In genomic region chr7:150811-151221, GRCh38 we compare ENCODE assay signal across 10 cellular contexts. TPM values are rescaled to one million over a fixed set of nuclear protein-coding genes. Genes with fewer than 3 reads are reported as not detected.
DNase-seq lines count a peak whose midpoint lies in the region; ATAC-seq, FAIRE-seq and TF ChIP-seq lines count a peak whose summit lies in the region.
"Had no signal": no experiment of that assay in that cellular context is flagged by ENCODE, and none has a peak within 500 bp of the region (broad histone marks: within the 10 kb centered on the region; RNA-seq: fewer than 3 reads in every experiment).

No MANE protein-coding gene starts in this region.

- H3K4me1 Mint-ChIP-seq in IgD-negative memory B cell, result peaks cover 1 to 10% (median 7%) of the 10 kb centered on the region in 3 donors
- H3K4me1 Mint-ChIP-seq in activated CD4-positive, alpha-beta memory T cell treated with anti-CD3 and anti-CD28 coated beads, Interleukin-2, amount 10 ng/mL, durations not matched to agents 7 days and 5 days, result peaks cover 25% of the 10 kb centered on the region
- H3K4me1 Mint-ChIP-seq in stimulated activated memory B cell treated with anti-CD40 and anti-IgM and Interleukin-4, amounts not matched to agents 10 μg/mL and 1 μg/mL and 100 μg/mL, for 72 hours, result peaks cover 11% of the 10 kb centered on the region

- H3K27ac ChIP-seq in HepG2 (ENCODE audit: extremely low read length, insufficient read depth, low read length), result no peak overlapping the region

- no peaks in the 10 kb centered on the region for H3K9me3 ChIP-seq in HepG2 (ENCODE audit: low read length)

- TF ChIP-seq EP300 in HepG2 (IDR thresholded peaks at IDR 0.05; ENCODE audit: low read depth in 2 of 2, low read length in 2 of 2) (no peak), HepG2 (CRISPR knock-in tag; IDR thresholded peaks at IDR 0.05; ENCODE audit: borderline replicate concordance) (no peak)

- peak overlapping the region; percentile 25 to 91 (median 65) for H3K4me3 Mint-ChIP-seq in IgD-negative memory B cell
- peak overlapping the region; percentile 89 for H3K4me3 Mint-ChIP-seq in activated CD4-positive, alpha-beta memory T cell treated with anti-CD3 and anti-CD28 coated beads, Interleukin-2, amount 10 ng/mL, durations not matched to agents 7 days and 5 days
- H3K4me3 Mint-ChIP-seq in stimulated activated memory B cell treated with anti-CD40 and anti-IgM and Interleukin-4, amounts not matched to agents 10 μg/mL and 1 μg/mL and 100 μg/mL, for 72 hours, result peak overlapping the region; percentile 75

- intact Hi-C loops in HepG2 (cut with micrococcal nuclease; ENCODE audit: unreplicated experiment), result no loop called here

- TF ChIP-seq CTCF in HepG2 (CRISPR knock-in tag; IDR thresholded peaks at IDR 0.05), result no peak

- H3K9me3 Mint-ChIP-seq in IgD-negative memory B cell, result peaks cover 0 to 7% (median 2%) of the 10 kb centered on the region in 3 donors
- no peaks in the 10 kb centered on the region for H3K9me3 Mint-ChIP-seq in activated CD4-positive, alpha-beta memory T cell treated with anti-CD3 and anti-CD28 coated beads, Interleukin-2, amount 10 ng/mL, durations not matched to agents 7 days and 5 days
- no peaks in the 10 kb centered on the region for H3K9me3 Mint-ChIP-seq in stimulated activated memory B cell treated with anti-CD40 and anti-IgM and Interleukin-4, amounts not matched to agents 10 μg/mL and 1 μg/mL and 100 μg/mL, for 72 hours

- H3K4me2 ChIP-seq in HepG2 (ENCODE audit: low read depth, low read length), result peak overlapping the region; percentile 34; the same call in 1 of the 2 replicates

- peaks cover 2% of the 10 kb centered on the region for H3K27me3 Mint-ChIP-seq in IgD-negative memory B cell
- H3K27me3 Mint-ChIP-seq in activated CD4-positive, alpha-beta memory T cell treated with anti-CD3 and anti-CD28 coated beads, Interleukin-2, amount 10 ng/mL, durations not matched to agents 7 days and 5 days, result no peaks in the 10 kb centered on the region
- no peaks in the 10 kb centered on the region for H3K27me3 Mint-ChIP-seq in stimulated activated memory B cell treated with anti-CD40 and anti-IgM and Interleukin-4, amounts not matched to agents 10 μg/mL and 1 μg/mL and 100 μg/mL, for 72 hours

- TF ChIP-seq POLR2A in HepG2 (IDR thresholded peaks at IDR 0.05; ENCODE audit: insufficient read depth in 1 of 2, low read depth in 2 of 2, low read length in 2 of 2), result no peak
- TF ChIP-seq POLR2A in GM12892 (IDR thresholded peaks at IDR 0.05; ENCODE audit: low read depth, low read length), result no peak

- H3K9ac ChIP-seq in HepG2 (ENCODE audit: insufficient read depth, low read depth, low read length), result no peak overlapping the region

- 20% methylated on average over 11 of the region's 13 CpGs for WGBS in HepG2 (ENCODE audit: low lambda C conversion rate)

- H3K36me3 Mint-ChIP-seq in IgD-negative memory B cell, result peaks cover 2% of the 10 kb centered on the region
- H3K36me3 Mint-ChIP-seq in activated CD4-positive, alpha-beta memory T cell treated with anti-CD3 and anti-CD28 coated beads, Interleukin-2, amount 10 ng/mL, durations not matched to agents 7 days and 5 days (ENCODE audit: low read depth), result peaks cover 7% of the 10 kb centered on the region
- H3K36me3 Mint-ChIP-seq in stimulated activated memory B cell treated with anti-CD40 and anti-IgM and Interleukin-4, amounts not matched to agents 10 μg/mL and 1 μg/mL and 100 μg/mL, for 72 hours, result peaks cover 6% of the 10 kb centered on the region

- H3K79me2 ChIP-seq in HepG2 (ENCODE audit: insufficient read depth, low read length), result no peaks in the 10 kb centered on the region

- H3K4me3 ChIP-seq in HepG2 (replicated peaks in 1 of 3; ENCODE audit: insufficient read depth in 1 of 3, low read depth in 2 of 3, low read length in 3 of 3), result no peak overlapping the region

- BruUV-seq in HepG2 (replicated peaks; lab: Mats Ljungman, UMichigan), result no TSS peak

- in situ Hi-C loops in HepG2 (cut with HindIII; ENCODE audit: extremely low pct_ligation_motif_present, low pct_unique_long_range_greater_than_20kb), result no loop called here

- DNase-seq in activated CD4-positive, alpha-beta memory T cell treated with anti-CD3 and anti-CD28 coated beads, Interleukin-2, amount 10 ng/mL, durations not matched to agents 7 days and 5 days, result no peak
- DNase-seq in HepG2 (ENCODE audit: low spot score), result no peak
- no peak for DNase-seq in foreskin melanocyte
- no peak for DNase-seq in GM12892 (ENCODE audit: insufficient read length)
- DNase-seq in frontal cortex (ENCODE audit: low spot score in 2 of 2), result no peak
- DNase-seq: NCI-H526 had no signal

- no peak for FAIRE-seq in HepG2 (lab: Jason Lieb, UNC)
- FAIRE-seq in GM12892 (lab: Jason Lieb, UNC), result no peak
- FAIRE-seq in frontal cortex (lab: Jason Lieb, UNC), result no peak
- FAIRE-seq: colon had no signal

- no peaks in the 10 kb centered on the region for H4K20me1 ChIP-seq in HepG2 (ENCODE audit: insufficient read depth, low read length)

- peak overlapping the region in 2 of 3 donors; percentile 98 to 100 for H3K27ac Mint-ChIP-seq in IgD-negative memory B cell
- H3K27ac Mint-ChIP-seq in activated CD4-positive, alpha-beta memory T cell treated with anti-CD3 and anti-CD28 coated beads, Interleukin-2, amount 10 ng/mL, durations not matched to agents 7 days and 5 days, result peak overlapping the region; percentile 99
- peak overlapping the region; percentile 85 for H3K27ac Mint-ChIP-seq in stimulated activated memory B cell treated with anti-CD40 and anti-IgM and Interleukin-4, amounts not matched to agents 10 μg/mL and 1 μg/mL and 100 μg/mL, for 72 hours

- CTCF ChIA-PET in activated CD4-positive, alpha-beta memory T cell treated with anti-CD3 and anti-CD28 coated beads, Interleukin-2, amount 10 ng/mL, durations not matched to agents 7 days and 5 days (lab: Charles Lee), result no interaction called here
- CTCF ChIA-PET in HepG2 (lab: Yijun Ruan, JAX; ENCODE audit: low intra/inter-chr PET ratio, low total read pairs), result no interaction called here

- H3K36me3 ChIP-seq in HepG2 (replicated peaks in 1 of 2; ENCODE audit: control insufficient read depth in 1 of 2, insufficient read depth in 2 of 2, low read length in 2 of 2), result no peaks in the 10 kb centered on the region

- H3K4me1 ChIP-seq in HepG2 (ENCODE audit: insufficient read depth, low read length), result peaks cover 19% of the 10 kb centered on the region

- no peak for TF ChIP-seq RAD21 in HepG2 (CRISPR knock-in tag; IDR thresholded peaks at IDR 0.05)

- H3K27me3 ChIP-seq in HepG2 (ENCODE audit: control insufficient read depth in 1 of 2, insufficient read depth in 2 of 2, low read length in 2 of 2), result peaks cover 2 to 18% of the 10 kb centered on the region in 2 experiments; a peak in 3 of 5 replicates

- POLR2A ChIA-PET in activated CD4-positive, alpha-beta memory T cell treated with anti-CD3 and anti-CD28 coated beads, Interleukin-2, amount 10 ng/mL, durations not matched to agents 7 days and 5 days (lab: Charles Lee), result no interaction called here
- POLR2A ChIA-PET in HepG2 (lab: Yijun Ruan, JAX), result no interaction called here

- ATAC-seq in HepG2, result no peak
- ATAC-seq in stimulated activated memory B cell treated with anti-CD40 and anti-IgM and Interleukin-4, amounts not matched to agents 10 μg/mL and 1 μg/mL and 100 μg/mL, for 72 hours, result no peak
- no peak for ATAC-seq in GM21381 (IDR thresholded peaks at IDR 0.05; ENCODE audit: unreplicated experiment)

- H2AFZ ChIP-seq in HepG2 (ENCODE audit: low read length), result no peak overlapping the region

TF ChIP-seq in HepG2, 621 proteins besides CTCF, POLR2A, EP300 and RAD21:
- 0 out of 2 replicates have a peak, but pooled peaks have one; percentile 12 for TF ChIP-seq CREB1 (IDR thresholded peaks at IDR 0.05)
- TF ChIP-seq CREB1 (CRISPR knock-in tag; IDR thresholded peaks at IDR 0.05), result no peak
- TF ChIP-seq MAFF (IDR thresholded peaks at IDR 0.05; ENCODE audit: low read depth, low read length), result peak; percentile 20; the same call in 1 of the 2 replicates
- 0 out of 2 replicates have a peak, but pooled peaks have one; percentile 19 for TF ChIP-seq HNF4A (CRISPR knock-in tag; IDR thresholded peaks at IDR 0.05)
- TF ChIP-seq MAFK (conservative IDR thresholded peaks at IDR 0.05 in 1 of 2, IDR thresholded peaks at IDR 0.05 in 1 of 2; ENCODE audit: low read length in 2 of 2), result peak; percentile 7 to 10; a peak in 1 of 4 replicates
- TF ChIP-seq ZNF772 (CRISPR knock-in tag; IDR thresholded peaks at IDR 0.05), result no peak

RNA-seq across cellular contexts. Expression of gene FAM20C, which starts 41.6 kb away (rescaled TPM):
- polyA plus RNA-seq in IgD-negative memory B cell (not detected), HepG2 (2011; rRNA removed) (11.9 and 15.3 TPM in 2 replicates)
- total RNA-seq in activated CD4-positive, alpha-beta memory T cell treated with anti-CD3 and anti-CD28 coated beads, Interleukin-2, amount 10 ng/mL, durations not matched to agents 7 days and 5 days, result under 1 TPM in 1 of 2 experiments, not detected in 1; 0.13 TPM
- total RNA-seq in HepG2 (2016; rRNA removed; fragmentation: Illumina TruSeq; extraction: Trizol) (14.5 and 19.9 TPM in 2 replicates), frontal cortex (19.6 TPM)
- 4.8 and 5.5 TPM in 2 replicates for total RNA-seq in HepG2 (2016; cell fraction: cytosol; rRNA removed; fragmentation: Illumina TruSeq; extraction: Trizol; ENCODE audit: low read depth)
- total RNA-seq in HepG2 (2016; cell fraction: insoluble cytoplasmic fraction; rRNA removed; fragmentation: Illumina TruSeq; extraction: Trizol), result 12.0 and 18.5 TPM in 2 replicates
- total RNA-seq in HepG2 (2016; cell fraction: membrane; rRNA removed; fragmentation: Illumina TruSeq; extraction: Trizol), result 11.5 and 11.6 TPM in 2 replicates
- total RNA-seq in HepG2 (2016; cell fraction: nucleus; rRNA removed; fragmentation: Illumina TruSeq; extraction: Trizol), result 20.5 and 24.2 TPM in 2 replicates
- polyA plus RNA-seq in HepG2 (2011; cell fraction: cytosol; rRNA removed), result 13.7 and 17.5 TPM in 2 replicates
- polyA plus RNA-seq in HepG2 (2011; cell fraction: nucleus; rRNA removed), result 24.6 and 26.4 TPM in 2 replicates
- 15.4 and 23.9 TPM in 2 replicates for polyA plus RNA-seq in HepG2 (2012)
- polyA plus RNA-seq in HepG2 (2016; cell fraction: cytosol; fragmentation: Illumina TruSeq; extraction: Trizol; ENCODE audit: low read depth), result 2.8 and 3.2 TPM in 2 replicates
- 18.9 and 20.0 TPM in 2 replicates for polyA plus RNA-seq in HepG2 (2016; cell fraction: insoluble cytoplasmic fraction; fragmentation: Illumina TruSeq; extraction: Trizol; ENCODE audit: low read depth)
- 10.0 and 10.7 TPM in 2 replicates for polyA plus RNA-seq in HepG2 (2016; cell fraction: membrane; fragmentation: Illumina TruSeq; extraction: Trizol; ENCODE audit: low read depth)
- 38.8 and 44.3 TPM in 2 replicates for polyA plus RNA-seq in HepG2 (2016; cell fraction: nucleus; fragmentation: Illumina TruSeq; extraction: Trizol; ENCODE audit: insufficient read depth, low read depth)
- 8.9 and 24.8 TPM in 2 replicates for polyA minus RNA-seq in HepG2 (2011; rRNA and poly(A)+ RNA removed; ENCODE audit: low replicate concordance)
- 13.4 and 22.0 TPM in 2 replicates for polyA minus RNA-seq in HepG2 (2011; cell fraction: cytosol; rRNA and poly(A)+ RNA removed)
- 14.4 and 19.6 TPM in 2 replicates for polyA minus RNA-seq in HepG2 (2011; cell fraction: nucleus; rRNA and poly(A)+ RNA removed)
- not detected for polyA plus RNA-seq in GM12892 (2012; ENCODE audit: missing spikeins)

Comparison
In these comparisons a context has a peak if more than half of its experiments do, and no peak if none do; other contexts are left out.
1. RNA of gene FAM20C, which starts 41.6 kb away (total RNA-seq): 4.8 to 24.2 TPM in HepG2 and 19.6 TPM in frontal cortex (single experiment); 0.13 TPM in activated CD4-positive, alpha-beta memory T cell treated with anti-CD3 and anti-CD28 coated beads, Interleukin-2, amount 10 ng/mL, durations not matched to agents 7 days and 5 days; every median in the first group is over 4 times any median in the second.
2. Peak in every context shown above with its lines, with median percentiles within 50 percentile points of each other: H3K27ac Mint-ChIP-seq and H3K4me3 Mint-ChIP-seq.